In genomic region chrX:78237127-78237526, GRCh38 we compare ENCODE assay signal across 20 cellular contexts.
"Had no signal": no experiment of that assay in that cellular context is flagged by ENCODE, and none has a peak within 500 bp of the region (broad histone marks: within the 10 kb centered on the region; RNA-seq: fewer than 3 reads in every experiment).

No MANE protein-coding gene starts in this region.

- H3K79me2 ChIP-seq: hepatocyte had no signal

- ATAC-seq: activated CD4-positive, alpha-beta T cell treated with anti-CD3 and anti-CD28 coated beads for 36 hours; activated CD8-positive, alpha-beta T cell treated with anti-CD3 and anti-CD28 coated beads, Interleukin-2, amount 10 ng/mL, durations not matched to agents 7 days and 5 days; activated T-cell treated with anti-CD3 and anti-CD28 coated beads, Interleukin-2, amount 50 U/mL, for 4 hours; mucosa of descending colon; pancreas had no signal

- H3K27me3 ChIP-seq: cardiac muscle cell, esophagus squamous epithelium, hepatocyte, neutrophil, sigmoid colon, spleen, tibial nerve had no signal

- H3K4me1 Mint-ChIP-seq: activated CD4-positive, alpha-beta T cell treated with anti-CD3 and anti-CD28 coated beads for 36 hours; activated naive CD4-positive, alpha-beta T cell treated with anti-CD3 and anti-CD28 coated beads, Interleukin-2, amount 50 U/mL, for 24 hours; naive B cell had no signal

- H3K36me3 Mint-ChIP-seq: activated naive CD4-positive, alpha-beta T cell treated with anti-CD3 and anti-CD28 coated beads, Interleukin-2, amount 50 U/mL, for 24 hours; naive B cell had no signal

- H2AFZ ChIP-seq: hepatocyte had no signal

- H3K27ac Mint-ChIP-seq: activated CD4-positive, alpha-beta T cell treated with anti-CD3 and anti-CD28 coated beads for 36 hours; activated CD8-positive, alpha-beta T cell treated with anti-CD3 and anti-CD28 coated beads, Interleukin-2, amount 10 ng/mL, durations not matched to agents 7 days and 5 days; activated naive CD4-positive, alpha-beta T cell treated with anti-CD3 and anti-CD28 coated beads, Interleukin-2, amount 50 U/mL, for 24 hours; dendritic cell treated with granulocyte-macrophage colony-stimulating factor and Interleukin-4, amounts not matched to agents 40 ng/mL and 50 ng/mL, for 4 days; naive B cell had no signal

- DNase-seq: activated CD4-positive, alpha-beta T cell treated with anti-CD3 and anti-CD28 coated beads for 36 hours; activated CD8-positive, alpha-beta T cell treated with anti-CD3 and anti-CD28 coated beads, Interleukin-2, amount 10 ng/mL, durations not matched to agents 7 days and 5 days; activated effector memory CD4-positive, alpha-beta T cell treated with anti-CD3 and anti-CD28 coated beads, Interleukin-2, amount 50 U/mL, for 16 hours; activated T-cell treated with anti-CD3 and anti-CD28 coated beads, Interleukin-2, amount 50 U/mL, for 4 hours; effector CD8-positive, alpha-beta T cell; esophagus squamous epithelium; mesenchymal stem cell; mucosa of descending colon; naive B cell; pancreas; sigmoid colon; spleen; stimulated activated CD8-positive, alpha-beta memory T cell treated with anti-CD3 and anti-CD28 coated beads, Interleukin-4, amount 100 ng/mL, for 48 hours; stimulated activated naive CD4-positive, alpha-beta T cell treated with Interleukin-2 at 50 U/mL for 16 hours had no signal

- H3K27me3 Mint-ChIP-seq: activated CD4-positive, alpha-beta T cell treated with anti-CD3 and anti-CD28 coated beads for 36 hours; activated naive CD4-positive, alpha-beta T cell treated with anti-CD3 and anti-CD28 coated beads, Interleukin-2, amount 50 U/mL, for 24 hours; dendritic cell treated with granulocyte-macrophage colony-stimulating factor and Interleukin-4, amounts not matched to agents 40 ng/mL and 50 ng/mL, for 4 days; naive B cell had no signal

- H3K9me3 ChIP-seq: esophagus squamous epithelium, mucosa of descending colon, neutrophil, pancreas, sigmoid colon, tibial nerve had no signal

- H3K4me1 ChIP-seq: esophagus squamous epithelium, pancreas, sigmoid colon, spleen, tibial nerve had no signal

- H3K4me2 ChIP-seq: hepatocyte had no signal

- H3K4me3 ChIP-seq: cardiac muscle cell, esophagus squamous epithelium, hepatocyte, mucosa of descending colon, pancreas, sigmoid colon, spleen, tibial nerve had no signal

- H3K27ac ChIP-seq: cardiac muscle cell, esophagus squamous epithelium, hepatocyte, neutrophil, pancreas, sigmoid colon, spleen, tibial nerve had no signal

- H3K36me3 ChIP-seq: cardiac muscle cell, esophagus squamous epithelium, neutrophil, pancreas, sigmoid colon, spleen, tibial nerve had no signal

- H3K9me3 Mint-ChIP-seq: activated naive CD4-positive, alpha-beta T cell treated with anti-CD3 and anti-CD28 coated beads, Interleukin-2, amount 50 U/mL, for 24 hours; dendritic cell treated with granulocyte-macrophage colony-stimulating factor and Interleukin-4, amounts not matched to agents 40 ng/mL and 50 ng/mL, for 4 days had no signal

- H3K4me3 Mint-ChIP-seq: activated CD4-positive, alpha-beta T cell treated with anti-CD3 and anti-CD28 coated beads for 36 hours; activated CD8-positive, alpha-beta T cell treated with anti-CD3 and anti-CD28 coated beads, Interleukin-2, amount 10 ng/mL, durations not matched to agents 7 days and 5 days; activated naive CD4-positive, alpha-beta T cell treated with anti-CD3 and anti-CD28 coated beads, Interleukin-2, amount 50 U/mL, for 24 hours; activated T-cell treated with anti-CD3 and anti-CD28 coated beads, Interleukin-2, amount 50 U/mL, for 4 hours; dendritic cell treated with granulocyte-macrophage colony-stimulating factor and Interleukin-4, amounts not matched to agents 40 ng/mL and 50 ng/mL, for 4 days had no signal
